19 cellular contexts compared by ENCODE assay signal in genomic region chr1:198647055-198647454, GRCh38. TPM values are rescaled to one million over a fixed set of nuclear protein-coding genes. Genes with fewer than 3 reads are reported as not detected.
DNase-seq lines count a peak whose midpoint lies in the region; ATAC-seq and TF ChIP-seq lines count a peak whose summit lies in the region.
"Had no signal": no experiment of that assay in that cellular context is flagged by ENCODE, and none has a peak within 500 bp of the region (broad histone marks: within the 10 kb centered on the region; RNA-seq: fewer than 3 reads in every experiment).

No MANE protein-coding gene starts in this region.

- no peaks in the 10 kb centered on the region for H3K27me3 Mint-ChIP-seq in activated T-cell treated with anti-CD3 and anti-CD28 coated beads, Interleukin-2, amount 50 U/mL, for 24 hours
- no peaks in the 10 kb centered on the region for H3K27me3 Mint-ChIP-seq in IgD-negative memory B cell
- no peaks in the 10 kb centered on the region for H3K27me3 Mint-ChIP-seq in activated naive CD8-positive, alpha-beta T cell

- no peaks in the 10 kb centered on the region for H3K9me3 ChIP-seq in smooth muscle cell (replicated peaks; ENCODE audit: low read depth)
- H3K9me3 ChIP-seq: right atrium auricular region, vagina had no signal

- no peaks in the 10 kb centered on the region for H3K79me2 ChIP-seq in smooth muscle cell (ENCODE audit: low read depth)
- H3K79me2 ChIP-seq: hepatocyte had no signal

- no peak overlapping the region for H3K27ac ChIP-seq in smooth muscle cell (ENCODE audit: low read depth)
- H3K27ac ChIP-seq: cardiac muscle cell, hepatocyte, right atrium auricular region, vagina had no signal

- no peaks in the 10 kb centered on the region for H3K4me1 ChIP-seq in smooth muscle cell (ENCODE audit: low read depth)
- H3K4me1 ChIP-seq: right atrium auricular region, vagina had no signal

- no peaks in the 10 kb centered on the region for H3K9me3 Mint-ChIP-seq in activated T-cell treated with anti-CD3 and anti-CD28 coated beads, Interleukin-2, amount 50 U/mL, for 24 hours
- no peaks in the 10 kb centered on the region for H3K9me3 Mint-ChIP-seq in IgD-negative memory B cell
- peaks cover 4% of the 10 kb centered on the region for H3K9me3 Mint-ChIP-seq in activated naive CD8-positive, alpha-beta T cell (ENCODE audit: low read depth)
- no peaks in the 10 kb centered on the region for H3K9me3 Mint-ChIP-seq in stimulated activated effector memory CD8-positive, alpha-beta T cell treated with anti-CD3 and anti-CD28 coated beads, Interleukin-12 subunit alpha, Interleukin-12 subunit beta, amount 100 ng/mL, for 72 hours

- H3K4me3 ChIP-seq in smooth muscle cell = no peak overlapping the region
- H3K4me3 ChIP-seq: cardiac muscle cell, hepatocyte, right atrium auricular region, vagina had no signal

- no peak for DNase-seq in activated T-cell treated with anti-CD3 and anti-CD28 coated beads, Interleukin-2, amount 50 U/mL, for 24 hours
- DNase-seq in activated T-cell treated with anti-CD3 and anti-CD28 coated beads for 4 hours (no peak), smooth muscle cell (lab: John Stamatoyannopoulos, UW; ENCODE audit: unreplicated experiment) (no peak), hepatic stellate cell (ENCODE audit: low spot score) (no peak)
- DNase-seq in stimulated activated effector memory CD8-positive, alpha-beta T cell treated with anti-CD3 and anti-CD28 coated beads, Interleukin-12 subunit alpha, Interleukin-12 subunit beta, amount 100 ng/mL, for 72 hours (ENCODE audit: low spot score in 2 of 2) = no peak
- DNase-seq: ACHN, COR-L47, H9, kidney, MM.1S, NCI-H2029 treated with DMSO at 0.1 percent for 48 hours, NCI-H524 had no signal

- H3K27ac Mint-ChIP-seq in activated T-cell treated with anti-CD3 and anti-CD28 coated beads, Interleukin-2, amount 50 U/mL, for 24 hours = peak overlapping the region; percentile 96
- H3K27ac Mint-ChIP-seq in IgD-negative memory B cell = peak overlapping the region; percentile 51 to 91 (median 73)
- peak overlapping the region; percentile 99 for H3K27ac Mint-ChIP-seq in activated naive CD8-positive, alpha-beta T cell
- H3K27ac Mint-ChIP-seq in stimulated activated effector memory CD8-positive, alpha-beta T cell treated with anti-CD3 and anti-CD28 coated beads, Interleukin-12 subunit alpha, Interleukin-12 subunit beta, amount 100 ng/mL, for 72 hours = peak overlapping the region; percentile 57
- H3K27ac Mint-ChIP-seq: H9 had no signal

- TF ChIP-seq CTCF in smooth muscle cell (IDR thresholded peaks at IDR 0.05; ENCODE audit: borderline replicate concordance, insufficient read depth, poor library complexity, severe bottlenecking) = no peak

- no peak overlapping the region for H3K9ac ChIP-seq in smooth muscle cell (ENCODE audit: low read depth)

- peaks cover 84% of the 10 kb centered on the region for H3K4me1 Mint-ChIP-seq in activated T-cell treated with anti-CD3 and anti-CD28 coated beads, Interleukin-2, amount 50 U/mL, for 24 hours (ENCODE audit: low read depth)
- H3K4me1 Mint-ChIP-seq in IgD-negative memory B cell = peaks cover 67 to 75% (median 75%) of the 10 kb centered on the region in 3 donors
- H3K4me1 Mint-ChIP-seq in activated naive CD8-positive, alpha-beta T cell (ENCODE audit: low read depth) = peaks cover 91% of the 10 kb centered on the region
- peaks cover 57% of the 10 kb centered on the region for H3K4me1 Mint-ChIP-seq in stimulated activated effector memory CD8-positive, alpha-beta T cell treated with anti-CD3 and anti-CD28 coated beads, Interleukin-12 subunit alpha, Interleukin-12 subunit beta, amount 100 ng/mL, for 72 hours

- 80% methylated on average over 1 of the region's 1 CpG for WGBS in smooth muscle cell (ENCODE audit: low lambda C conversion rate)

- H3K4me2 ChIP-seq in smooth muscle cell = no peak overlapping the region
- H3K4me2 ChIP-seq: hepatocyte had no signal

- H3F3A ChIP-seq in smooth muscle cell (ENCODE audit: low read depth) = no peaks in the 10 kb centered on the region

- no peaks in the 10 kb centered on the region for H3K36me3 ChIP-seq in smooth muscle cell (ENCODE audit: low read depth)
- H3K36me3 ChIP-seq: cardiac muscle cell, right atrium auricular region, vagina had no signal

- peak overlapping the region; percentile 78 for H3K4me3 Mint-ChIP-seq in activated T-cell treated with anti-CD3 and anti-CD28 coated beads, Interleukin-2, amount 50 U/mL, for 24 hours
- peak overlapping the region; percentile 51 to 91 (median 63) for H3K4me3 Mint-ChIP-seq in IgD-negative memory B cell
- H3K4me3 Mint-ChIP-seq in activated naive CD8-positive, alpha-beta T cell = peak overlapping the region; percentile 80
- H3K4me3 Mint-ChIP-seq in stimulated activated effector memory CD8-positive, alpha-beta T cell treated with anti-CD3 and anti-CD28 coated beads, Interleukin-12 subunit alpha, Interleukin-12 subunit beta, amount 100 ng/mL, for 72 hours = peak overlapping the region; percentile 67
- H3K4me3 Mint-ChIP-seq: H9 had no signal

- H3K36me3 Mint-ChIP-seq in activated T-cell treated with anti-CD3 and anti-CD28 coated beads, Interleukin-2, amount 50 U/mL, for 24 hours (ENCODE audit: low read depth) = peaks cover 82% of the 10 kb centered on the region
- H3K36me3 Mint-ChIP-seq in IgD-negative memory B cell = peaks cover 35% of the 10 kb centered on the region
- H3K36me3 Mint-ChIP-seq in activated naive CD8-positive, alpha-beta T cell = peaks cover 34% of the 10 kb centered on the region
- H3K36me3 Mint-ChIP-seq in stimulated activated effector memory CD8-positive, alpha-beta T cell treated with anti-CD3 and anti-CD28 coated beads, Interleukin-12 subunit alpha, Interleukin-12 subunit beta, amount 100 ng/mL, for 72 hours = peaks cover 100% of the 10 kb centered on the region

- H2AFZ ChIP-seq in smooth muscle cell (ENCODE audit: low read depth) = no peak overlapping the region
- H2AFZ ChIP-seq: hepatocyte had no signal

- H4K20me1 ChIP-seq in smooth muscle cell (ENCODE audit: low read depth) = no peaks in the 10 kb centered on the region

- H3K27me3 ChIP-seq in smooth muscle cell (ENCODE audit: low read depth) = no peaks in the 10 kb centered on the region
- H3K27me3 ChIP-seq: cardiac muscle cell, hepatocyte, right atrium auricular region, vagina had no signal

- no peak for ATAC-seq in stimulated activated effector memory CD8-positive, alpha-beta T cell treated with anti-CD3 and anti-CD28 coated beads, Interleukin-12 subunit alpha, Interleukin-12 subunit beta, amount 100 ng/mL, for 72 hours
- ATAC-seq in HG03097 (IDR thresholded peaks at IDR 0.05; ENCODE audit: low FRiP score, unreplicated experiment) = no peak

RNA-seq across cellular contexts. Expression of gene PTPRC, which starts 8.2 kb away (rescaled TPM):
- polyA plus RNA-seq in IgD-negative memory B cell (744 TPM), smooth muscle cell (0.37 TPM in 1 of 2 replicates, not detected in the other)
- 0.04 TPM in 1 of 2 replicates, not detected in the other for total RNA-seq in smooth muscle cell
- total RNA-seq: cardiac muscle cell, H9 had no signal
- polyA plus RNA-seq: cardiac muscle cell, hepatocyte had no signal

Comparison
In these comparisons a context has a peak if more than half of its experiments do, and no peak if none do; other contexts are left out.
1. RNA of gene PTPRC, which starts 8.2 kb away (polyA plus RNA-seq): 744 TPM in IgD-negative memory B cell (single experiment); 0.37 TPM in smooth muscle cell; every median in the first group is over 100 times any median in the second.
2. Peak in every context shown above with its lines, with median percentiles within 50 percentile points of each other: H3K27ac Mint-ChIP-seq and H3K4me3 Mint-ChIP-seq.